Comparison of ENCODE assay signal across 2 cellular contexts in genomic region chrX:3184176-3184930, GRCh38.
TF ChIP-seq lines count a peak whose summit lies in the region.

No MANE protein-coding gene starts in this region.

TF ChIP-seq in SK-N-SH, 30 proteins besides CTCF, POLR2A, EP300 and RAD21 (continued from another document):
- no peak for TF ChIP-seq IRF3 (IDR thresholded peaks at IDR 0.05; ENCODE audit: low read depth, low read length)
- TF ChIP-seq RCOR1 (IDR thresholded peaks at IDR 0.05; ENCODE audit: low read length): no peak
- no peak for TF ChIP-seq ZBTB33 (IDR thresholded peaks at IDR 0.05; ENCODE audit: borderline replicate concordance, low read depth)
- no peak for TF ChIP-seq FOXJ3 (CRISPR knock-in tag; IDR thresholded peaks at IDR 0.05)
- no peak for TF ChIP-seq GABPA (IDR thresholded peaks at IDR 0.05; ENCODE audit: low read depth)
- no peak for TF ChIP-seq CHD2 (IDR thresholded peaks at IDR 0.05; ENCODE audit: low read length, partially characterized antibody)
TF ChIP-seq in SK-N-SH: peak in this region for 0.

TF ChIP-seq in SK-N-SH treated with all-trans-retinoic acid at 6 μM for 48 hours, 23 proteins besides CTCF, POLR2A, EP300 and RAD21 (continued from another document):
- TF ChIP-seq PATZ1 (CRISPR knock-in tag; IDR thresholded peaks at IDR 0.05; ENCODE audit: borderline replicate concordance): no peak
- no peak for TF ChIP-seq SNAI2 (CRISPR knock-in tag; IDR thresholded peaks at IDR 0.05)
